Comparison of ENCODE assay signal across 26 cellular contexts in the genomic region with DNA sequence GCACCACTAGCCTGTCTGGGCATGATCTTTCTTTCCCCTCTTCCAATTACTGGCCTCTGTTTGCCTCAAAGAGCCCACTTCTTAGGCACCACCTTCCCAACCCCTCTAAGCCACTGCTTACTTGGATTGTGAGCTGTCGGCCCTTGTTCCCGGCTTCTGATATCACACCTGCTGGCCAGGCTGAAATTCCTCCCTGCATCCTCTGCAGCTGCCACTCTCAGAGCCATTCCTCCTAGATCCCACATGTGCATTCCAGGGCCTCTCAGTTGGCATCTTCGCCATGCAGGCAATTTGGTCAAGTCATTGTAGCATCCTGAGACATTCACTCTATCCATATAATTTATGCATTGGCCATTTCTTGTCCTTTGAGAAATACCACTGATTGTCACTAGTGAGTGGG.
DNase-seq lines count a peak whose midpoint lies in the region; ATAC-seq and TF ChIP-seq lines count a peak whose summit lies in the region.
"Had no signal": no experiment of that assay in that cellular context is flagged by ENCODE, and none has a peak within 500 bp of the region (broad histone marks: within the 10 kb centered on the region; RNA-seq: fewer than 3 reads in every experiment).

No MANE protein-coding gene starts in this region.

- H3K4me1 ChIP-seq in neural progenitor cell (peaks cover 15% of the 10 kb centered on the region), HAP-1 (peaks cover 3% of the 10 kb centered on the region; the same call in 1 of the 2 replicates)
- H3K4me1 ChIP-seq: ascending aorta, suprapubic skin had no signal

- H3K27me3 Mint-ChIP-seq in neural progenitor cell (ENCODE audit: insufficient read depth, low read depth): peaks cover 16% of the 10 kb centered on the region
- H3K27me3 Mint-ChIP-seq: naive B cell; stimulated activated memory B cell treated with anti-CD40 and anti-IgM and Interleukin-4, amounts not matched to agents 10 μg/mL and 1 μg/mL and 100 μg/mL, for 72 hours had no signal

- no peaks in the 10 kb centered on the region for H3K36me3 Mint-ChIP-seq in neural progenitor cell
- H3K36me3 Mint-ChIP-seq: naive B cell; stimulated activated memory B cell treated with anti-CD40 and anti-IgM and Interleukin-4, amounts not matched to agents 10 μg/mL and 1 μg/mL and 100 μg/mL, for 72 hours had no signal

- in situ Hi-C loops in HAP-1 (cut with MboI; ENCODE audit: low sequenced_read_pairs): no loop called here

- H3F3A ChIP-seq in neural progenitor cell (ENCODE audit: low read depth): no peaks in the 10 kb centered on the region

- H3K79me2 ChIP-seq in neural progenitor cell (ENCODE audit: low read depth): no peaks in the 10 kb centered on the region

- no peak for TF ChIP-seq CTCF in neural progenitor cell (IDR thresholded peaks at IDR 0.05)

- H3K9me3 ChIP-seq in neural progenitor cell (ENCODE audit: low read depth) (no peaks in the 10 kb centered on the region), HAP-1 (no peaks in the 10 kb centered on the region)
- H3K9me3 ChIP-seq: ascending aorta, suprapubic skin had no signal

- peaks cover 52% of the 10 kb centered on the region for H3K4me1 Mint-ChIP-seq in neural progenitor cell

- H3K36me3 ChIP-seq in neural progenitor cell: no peaks in the 10 kb centered on the region
- no peaks in the 10 kb centered on the region for H3K36me3 ChIP-seq in HAP-1 (replicated peaks)
- H3K36me3 ChIP-seq: ascending aorta, cardiac muscle cell, suprapubic skin had no signal

- no peak overlapping the region for H3K27ac ChIP-seq in neural progenitor cell
- H3K27ac ChIP-seq: ascending aorta, cardiac muscle cell, epithelial cell of prostate, HL-60, suprapubic skin had no signal

- H3K9ac ChIP-seq in neural progenitor cell: no peak overlapping the region

- ATAC-seq in left cardiac atrium: no peak
- ATAC-seq: left ventricle myocardium superior; stimulated activated memory B cell treated with anti-CD40 and anti-IgM and Interleukin-4, amounts not matched to agents 10 μg/mL and 1 μg/mL and 100 μg/mL, for 72 hours had no signal

- intact Hi-C loops in left cardiac atrium (cut with DNase I): no loop called here

- no peak overlapping the region for H3K4me3 Mint-ChIP-seq in neural progenitor cell
- H3K4me3 Mint-ChIP-seq: activated CD4-positive, alpha-beta T cell treated with anti-CD3 and anti-CD28 coated beads, Interleukin-2, amount 10 ng/mL, durations not matched to agents 7 days and 5 days; naive B cell; stimulated activated memory B cell treated with anti-CD40 and anti-IgM and Interleukin-4, amounts not matched to agents 10 μg/mL and 1 μg/mL and 100 μg/mL, for 72 hours had no signal

- H3K27me3 ChIP-seq in neural progenitor cell: no peaks in the 10 kb centered on the region
- H3K27me3 ChIP-seq in HAP-1 (ENCODE audit: low read depth): no peaks in the 10 kb centered on the region
- H3K27me3 ChIP-seq: ascending aorta, cardiac muscle cell, suprapubic skin had no signal

- peak overlapping the region; percentile 28 for H3K4me2 ChIP-seq in neural progenitor cell

- H3K27ac Mint-ChIP-seq in neural progenitor cell: no peak overlapping the region
- H3K27ac Mint-ChIP-seq: activated CD4-positive, alpha-beta T cell treated with anti-CD3 and anti-CD28 coated beads, Interleukin-2, amount 10 ng/mL, durations not matched to agents 7 days and 5 days; naive B cell; stimulated activated memory B cell treated with anti-CD40 and anti-IgM and Interleukin-4, amounts not matched to agents 10 μg/mL and 1 μg/mL and 100 μg/mL, for 72 hours had no signal

- no peaks in the 10 kb centered on the region for H4K20me1 ChIP-seq in neural progenitor cell (ENCODE audit: low read depth)

- H2AFZ ChIP-seq in neural progenitor cell (replicated peaks): no peak overlapping the region

- peaks cover 3% of the 10 kb centered on the region for H3K9me3 Mint-ChIP-seq in neural progenitor cell
- H3K9me3 Mint-ChIP-seq: naive B cell; stimulated activated memory B cell treated with anti-CD40 and anti-IgM and Interleukin-4, amounts not matched to agents 10 μg/mL and 1 μg/mL and 100 μg/mL, for 72 hours had no signal

- peak; percentile 23 for DNase-seq in HuH-7 (ENCODE audit: low spot score)
- DNase-seq in NCI-H69 (lab: John Stamatoyannopoulos, UW): peak; percentile 37
- peak; percentile 74 for DNase-seq in islet precursor cell
- DNase-seq in neural progenitor cell (ENCODE audit: low spot score): peak; percentile 41
- no peak for DNase-seq in HAP-1 (ENCODE audit: low spot score in 2 of 2)
- no peak for DNase-seq in SW 1271 (lab: John Stamatoyannopoulos, UW)
- no peak for DNase-seq in NCI-H1930 (lab: John Stamatoyannopoulos, UW)
- DNase-seq in left cardiac atrium: no peak
- DNase-seq: activated CD4-positive, alpha-beta T cell treated with anti-CD3 and anti-CD28 coated beads, Interleukin-2, amount 10 ng/mL, durations not matched to agents 7 days and 5 days; activated effector memory CD4-positive, alpha-beta T cell treated with Interleukin-2 at 50 U/mL for 16 hours; activated T-cell treated with anti-CD3 and anti-CD28 coated beads, Interleukin-2, amount 50 U/mL, for 1 hour; effector CD4-positive, alpha-beta T cell; GOT3; left ventricle myocardium superior; naive B cell; NCI-H1417 treated with DMSO at 0.1 percent for 48 hours; NCI-H2081; NCI-H446 treated with DMSO at 0.1 percent for 48 hours; NCI-H82; stimulated activated CD4-positive, alpha-beta T cell treated with anti-CD3 and anti-CD28 coated beads, Interleukin-15, amount 100 ng/mL, for 24 hours had no signal

- H3K4me3 ChIP-seq in neural progenitor cell (no peak overlapping the region), HAP-1 (no peak overlapping the region)
- H3K4me3 ChIP-seq: ascending aorta, cardiac muscle cell, suprapubic skin had no signal

Comparison
In these comparisons a context has a peak if more than half of its experiments do, and no peak if none do; other contexts are left out.
1. DNase-seq: peak in HuH-7 (single experiment), NCI-H69 (single experiment), islet precursor cell (single experiment) and neural progenitor cell (single experiment); none in HAP-1 (0 of 2), SW 1271 (0 of 2), NCI-H1930 (0 of 2) and left cardiac atrium (single experiment).